27 cellular contexts compared by ENCODE assay signal in genomic region chr9:76657265-76657664, GRCh38.
DNase-seq lines count a peak whose midpoint lies in the region; ATAC-seq and TF ChIP-seq lines count a peak whose summit lies in the region.
"Had no signal": no experiment of that assay in that cellular context is flagged by ENCODE, and none has a peak within 500 bp of the region (broad histone marks: within the 10 kb centered on the region; RNA-seq: fewer than 3 reads in every experiment).

No MANE protein-coding gene starts in this region.

- TF ChIP-seq POLR2A in breast epithelium (IDR thresholded peaks at IDR 0.05) = no peak

- peaks cover 38% of the 10 kb centered on the region for H3K4me1 Mint-ChIP-seq in MCF 10A (ENCODE audit: insufficient read depth, unreplicated experiment)
- H3K4me1 Mint-ChIP-seq in immature natural killer cell = peaks cover 63 to 74% of the 10 kb centered on the region in 2 donors

- H3K4me3 Mint-ChIP-seq in MCF 10A (ENCODE audit: unreplicated experiment) (no peak overlapping the region), immature natural killer cell (no peak overlapping the region)
- H3K4me3 Mint-ChIP-seq: activated naive CD4-positive, alpha-beta T cell treated with anti-CD3 and anti-CD28 coated beads, Interleukin-2, amount 50 U/mL, for 24 hours; IgD-negative memory B cell had no signal

- H3K36me3 Mint-ChIP-seq in MCF 10A (ENCODE audit: insufficient read depth, unreplicated experiment) = no peaks in the 10 kb centered on the region
- no peaks in the 10 kb centered on the region for H3K36me3 Mint-ChIP-seq in immature natural killer cell
- H3K36me3 Mint-ChIP-seq: activated naive CD4-positive, alpha-beta T cell treated with anti-CD3 and anti-CD28 coated beads, Interleukin-2, amount 50 U/mL, for 24 hours; IgD-negative memory B cell had no signal

- H3K36me3 ChIP-seq in breast epithelium (no peaks in the 10 kb centered on the region), adipocyte (ENCODE audit: control insufficient read depth, insufficient read depth, low read length, severe bottlenecking) (peaks cover 10% of the 10 kb centered on the region)
- H3K36me3 ChIP-seq: BE2C had no signal

- H3K9me3 ChIP-seq in breast epithelium = no peaks in the 10 kb centered on the region
- H3K9me3 ChIP-seq in adipocyte (ENCODE audit: control insufficient read depth, low read length) = no peaks in the 10 kb centered on the region
- H3K9me3 ChIP-seq: BE2C, body of pancreas, stomach had no signal

- H3K27me3 ChIP-seq in breast epithelium (no peaks in the 10 kb centered on the region), adipocyte (replicated peaks; ENCODE audit: control insufficient read depth, insufficient read depth, low read length) (no peaks in the 10 kb centered on the region)
- H3K27me3 ChIP-seq: BE2C, body of pancreas, stomach had no signal

- no peaks in the 10 kb centered on the region for H3K4me1 ChIP-seq in breast epithelium
- H3K4me1 ChIP-seq in adipocyte (ENCODE audit: control insufficient read depth, insufficient read depth, low read length) = peaks cover 58% of the 10 kb centered on the region
- H3K4me1 ChIP-seq: body of pancreas had no signal

- TF ChIP-seq CTCF in MCF 10A (IDR thresholded peaks at IDR 0.05; ENCODE audit: unreplicated experiment) (no peak), breast epithelium (IDR thresholded peaks at IDR 0.05) (no peak)

- no peak for DNase-seq in MCF 10A (ENCODE audit: unreplicated experiment)
- no peak for DNase-seq in breast epithelium (ENCODE audit: low spot score in 2 of 2)
- peak; percentile 22 for DNase-seq in adipocyte (ENCODE audit: low read depth)
- no peak for DNase-seq in immature natural killer cell
- no peak for DNase-seq in stimulated activated CD8-positive, alpha-beta memory T cell treated with anti-CD3 and anti-CD28 coated beads, Interleukin-4, amount 100 ng/mL, for 48 hours
- no peak for DNase-seq in SKM-1 (lab: John Stamatoyannopoulos, UW; ENCODE audit: unreplicated experiment)
- DNase-seq in NCI-H1417 (lab: John Stamatoyannopoulos, UW) = no peak
- DNase-seq: activated CD4-positive, CD25-positive, alpha-beta regulatory T cell treated with anti-CD3 and anti-CD28 coated beads, Interleukin-2, amount 50 U/mL, for 72 hours; BE2C; body of pancreas; effector memory CD4-positive, alpha-beta T cell; EL; GM23248; kidney glomerular epithelial cell; NCI-H2171; NCI-H524; occipital lobe; retina; stimulated activated CD4-positive, alpha-beta T cell treated with anti-CD3 and anti-CD28 coated beads, Interleukin-12 subunit alpha, Interleukin-12 subunit beta, amount 100 ng/mL, for 4 hours; stimulated activated CD4-positive, alpha-beta T cell treated with anti-CD3 and anti-CD28 coated beads, Interleukin-4, amount 100 ng/mL, for 4 hours; stomach; SW 1271; trophoblast cell had no signal

- ATAC-seq in HG03097 (IDR thresholded peaks at IDR 0.05; ENCODE audit: low FRiP score, unreplicated experiment) = no peak
- ATAC-seq: body of pancreas had no signal

- H3K27me3 Mint-ChIP-seq in MCF 10A (ENCODE audit: insufficient read depth, unreplicated experiment) = no peaks in the 10 kb centered on the region
- peaks cover 0 to 2% (median 0%) of the 10 kb centered on the region in 3 donors for H3K27me3 Mint-ChIP-seq in immature natural killer cell (ENCODE audit: low read depth in 3 of 3)

- no peak overlapping the region for H3K4me3 ChIP-seq in breast epithelium
- H3K4me3 ChIP-seq in adipocyte (ENCODE audit: low read length) = no peak overlapping the region
- H3K4me3 ChIP-seq: body of pancreas, GM23248, lung, stomach had no signal

- H3K27ac ChIP-seq in breast epithelium = no peak overlapping the region
- H3K27ac ChIP-seq: body of pancreas, GM23248, stomach had no signal

- H3K9me3 Mint-ChIP-seq in MCF 10A (ENCODE audit: unreplicated experiment) = no peaks in the 10 kb centered on the region
- H3K9me3 Mint-ChIP-seq in immature natural killer cell = no peaks in the 10 kb centered on the region
- H3K9me3 Mint-ChIP-seq: activated naive CD4-positive, alpha-beta T cell treated with anti-CD3 and anti-CD28 coated beads, Interleukin-2, amount 50 U/mL, for 24 hours; IgD-negative memory B cell had no signal

- POLR2A ChIA-PET in MCF 10A (lab: Yijun Ruan, JAX) = no interaction called here

- H3K27ac Mint-ChIP-seq in MCF 10A (ENCODE audit: low read depth, unreplicated experiment) (peak overlapping the region; percentile 95), immature natural killer cell (peak overlapping the region in 4 of 6 donors; percentile 13 to 78 (median 42))
- H3K27ac Mint-ChIP-seq: activated naive CD4-positive, alpha-beta T cell treated with anti-CD3 and anti-CD28 coated beads, Interleukin-2, amount 50 U/mL, for 24 hours; IgD-negative memory B cell had no signal

- no TSS peak for BruUV-seq in MCF 10A (replicated peaks; lab: Mats Ljungman, UMichigan)

- CTCF ChIA-PET in MCF 10A (lab: Yijun Ruan, JAX) = interaction anchor here (1.0 to 10.1 kb wide), 7 partner anchors 11 to 356 kb away, joined by 3 to 226 read pairs (median 6); partner anchors contain the start of gene GCNT1

- intact Hi-C loops in MCF 10A (cut with micrococcal nuclease) (no loop called here), breast epithelium (cut with DNase I; ENCODE audit: low total_unique reads) (no loop called here)

- H3K9ac ChIP-seq in adipocyte (ENCODE audit: low read length) = peak overlapping the region; percentile 46
- H3K9ac ChIP-seq: GM23248 had no signal
